Comparison of ENCODE assay signal across 1 cellular context in genomic region chr10:22824984-22825383, GRCh38.
TF ChIP-seq lines count a peak whose summit lies in the region.

No MANE protein-coding gene starts in this region.

TF ChIP-seq in SK-N-SH, 30 proteins besides CTCF, POLR2A, EP300 and RAD21 (continued from another document):
- TF ChIP-seq REST (IDR thresholded peaks at IDR 0.05; ENCODE audit: low read depth, low read length) = no peak
- no peak; the same call in 1 of the 2 replicates for TF ChIP-seq TCF12 (IDR thresholded peaks at IDR 0.05)
- TF ChIP-seq TEAD4 (IDR thresholded peaks at IDR 0.05; ENCODE audit: borderline replicate concordance, insufficient read depth) = peak; percentile 30; the same call in 1 of the 2 replicates
- TF ChIP-seq RCOR1 (IDR thresholded peaks at IDR 0.05; ENCODE audit: low read length) = no peak
- TF ChIP-seq USF1 (IDR thresholded peaks at IDR 0.05; ENCODE audit: borderline replicate concordance, low read depth) = no peak
- TF ChIP-seq PBX3 (IDR thresholded peaks at IDR 0.05) = peak; percentile 52
- no peak for TF ChIP-seq FOXM1 (IDR thresholded peaks at IDR 0.05; ENCODE audit: low read depth)
- TF ChIP-seq NFIC (IDR thresholded peaks at IDR 0.05; ENCODE audit: borderline replicate concordance) = 0 out of 2 replicates have a peak, but pooled peaks have one; percentile 11
- TF ChIP-seq SMC3 (IDR thresholded peaks at IDR 0.05; ENCODE audit: low read depth, low read length) = no peak
- TF ChIP-seq GABPA (IDR thresholded peaks at IDR 0.05; ENCODE audit: low read depth) = no peak
- peak; percentile 61 for TF ChIP-seq FOSL2 (IDR thresholded peaks at IDR 0.05; ENCODE audit: borderline replicate concordance, low read depth)
- TF ChIP-seq RFX5 (IDR thresholded peaks at IDR 0.05; ENCODE audit: low read length) = no peak
- TF ChIP-seq JUND (IDR thresholded peaks at IDR 0.05) = 0 out of 2 replicates have a peak, but pooled peaks have one; percentile 35
TF ChIP-seq in SK-N-SH: peak in this region for 5.
